8 cellular contexts compared by ENCODE assay signal in genomic region chr7:63925626-63926460, GRCh38.
A peak's percentile ranks its signal among the peaks of the same experiment; 100 is the strongest.
DNase-seq lines count a peak whose midpoint lies in the region; ATAC-seq and TF ChIP-seq lines count a peak whose summit lies in the region.

No MANE protein-coding gene starts in this region.

- peaks cover 6 to 7% of the 10 kb centered on the region in 2 experiments for H3K9me3 ChIP-seq in CD4-positive, CD25-positive, alpha-beta regulatory T cell (ENCODE audit: control insufficient read depth in 2 of 2, low read length in 2 of 2)
- H3K9me3 ChIP-seq in muscle layer of duodenum (ENCODE audit: control insufficient read depth in 1 of 2, low read length in 2 of 2) (peaks cover 0 to 2% of the 10 kb centered on the region in 2 donors), SJCRH30 (replicated peaks) (no peaks in the 10 kb centered on the region)

- peak overlapping the region; percentile 72 for H3K27ac ChIP-seq in CD4-positive, CD25-positive, alpha-beta regulatory T cell (ENCODE audit: insufficient read depth, low read length, poor library complexity, severe bottlenecking)
- H3K27ac ChIP-seq in coronary artery (peak overlapping the region; percentile 58 to 78), muscle layer of duodenum (ENCODE audit: low read length) (peak overlapping the region; percentile 90), SJCRH30 (no peak overlapping the region)

- peak; percentile 80 to 96 (median 93) for DNase-seq in CD4-positive, CD25-positive, alpha-beta regulatory T cell
- DNase-seq in Kasumi-1 (lab: John Stamatoyannopoulos, UW) (peak; percentile 73 to 79), coronary artery (ENCODE audit: low spot score) (peak; percentile 77), SJCRH30 (no peak)
- peak; percentile 94 for DNase-seq in activated CD4-positive, alpha-beta T cell treated with anti-CD3 and anti-CD28 coated beads, Interleukin-2, amount 10 ng/mL, durations not matched to agents 24 days and 14 days
- DNase-seq in stimulated activated naive B cell treated with anti-CD40 and anti-IgM and Interleukin-4, amounts not matched to agents 10 μg/mL and 1 μg/mL and 100 μg/mL, for 72 hours, result peak; percentile 94

- H3K27ac Mint-ChIP-seq in CD4-positive, CD25-positive, alpha-beta regulatory T cell, result peak overlapping the region; percentile 97 to 98 (median 98)
- peak overlapping the region; percentile 87 for H3K27ac Mint-ChIP-seq in activated CD4-positive, alpha-beta T cell treated with anti-CD3 and anti-CD28 coated beads, Interleukin-2, amount 10 ng/mL, durations not matched to agents 24 days and 14 days
- H3K27ac Mint-ChIP-seq in stimulated activated naive B cell treated with anti-CD40 and anti-IgM and Interleukin-4, amounts not matched to agents 10 μg/mL and 1 μg/mL and 100 μg/mL, for 72 hours, result peak overlapping the region; percentile 99

- peak overlapping the region; percentile 94 to 99 (median 97) for H3K4me3 Mint-ChIP-seq in CD4-positive, CD25-positive, alpha-beta regulatory T cell
- peak overlapping the region; percentile 87 for H3K4me3 Mint-ChIP-seq in activated CD4-positive, alpha-beta T cell treated with anti-CD3 and anti-CD28 coated beads, Interleukin-2, amount 10 ng/mL, durations not matched to agents 24 days and 14 days
- H3K4me3 Mint-ChIP-seq in stimulated activated naive B cell treated with anti-CD40 and anti-IgM and Interleukin-4, amounts not matched to agents 10 μg/mL and 1 μg/mL and 100 μg/mL, for 72 hours, result peak overlapping the region; percentile 97 to 98

- intact Hi-C loops in activated CD4-positive, alpha-beta T cell treated with anti-CD3 and anti-CD28 coated beads, Interleukin-2, amount 10 ng/mL, durations not matched to agents 24 days and 14 days (cut with micrococcal nuclease), result loop anchor here (1.0 to 10.0 kb wide), 3 partner anchors 26 to 739 kb away; partner anchors contain the start of gene ZNF107

- ATAC-seq in CD4-positive, CD25-positive, alpha-beta regulatory T cell (ENCODE audit: low read depth in 2 of 2), result peak; percentile 97 to 98
- peak; percentile 92 to 94 for ATAC-seq in stimulated activated naive B cell treated with anti-CD40 and anti-IgM and Interleukin-4, amounts not matched to agents 10 μg/mL and 1 μg/mL and 100 μg/mL, for 72 hours (replicated peaks)
- ATAC-seq in HG03045 (IDR thresholded peaks at IDR 0.05; ENCODE audit: unreplicated experiment), result no peak

- peaks cover 13% of the 10 kb centered on the region for H3K4me1 ChIP-seq in CD4-positive, CD25-positive, alpha-beta regulatory T cell (ENCODE audit: control insufficient read depth, insufficient read depth, low read length, poor library complexity, severe bottlenecking)
- peaks cover 0 to 4% of the 10 kb centered on the region in 2 donors for H3K4me1 ChIP-seq in muscle layer of duodenum (ENCODE audit: control insufficient read depth in 1 of 2, insufficient read depth in 2 of 2, low read length in 2 of 2)
- no peaks in the 10 kb centered on the region for H3K4me1 ChIP-seq in SJCRH30

- no peaks in the 10 kb centered on the region for H3K36me3 Mint-ChIP-seq in CD4-positive, CD25-positive, alpha-beta regulatory T cell
- peaks cover 2% of the 10 kb centered on the region for H3K36me3 Mint-ChIP-seq in activated CD4-positive, alpha-beta T cell treated with anti-CD3 and anti-CD28 coated beads, Interleukin-2, amount 10 ng/mL, durations not matched to agents 24 days and 14 days (ENCODE audit: low read depth)
- peaks cover 8 to 18% of the 10 kb centered on the region in 2 donors for H3K36me3 Mint-ChIP-seq in stimulated activated naive B cell treated with anti-CD40 and anti-IgM and Interleukin-4, amounts not matched to agents 10 μg/mL and 1 μg/mL and 100 μg/mL, for 72 hours

- H3K27me3 Mint-ChIP-seq in CD4-positive, CD25-positive, alpha-beta regulatory T cell, result no peaks in the 10 kb centered on the region
- no peaks in the 10 kb centered on the region for H3K27me3 Mint-ChIP-seq in activated CD4-positive, alpha-beta T cell treated with anti-CD3 and anti-CD28 coated beads, Interleukin-2, amount 10 ng/mL, durations not matched to agents 24 days and 14 days
- no peaks in the 10 kb centered on the region for H3K27me3 Mint-ChIP-seq in stimulated activated naive B cell treated with anti-CD40 and anti-IgM and Interleukin-4, amounts not matched to agents 10 μg/mL and 1 μg/mL and 100 μg/mL, for 72 hours

- peaks cover 0 to 11% (median 6%) of the 10 kb centered on the region in 7 donors for H3K9me3 Mint-ChIP-seq in CD4-positive, CD25-positive, alpha-beta regulatory T cell
- peaks cover 31% of the 10 kb centered on the region for H3K9me3 Mint-ChIP-seq in activated CD4-positive, alpha-beta T cell treated with anti-CD3 and anti-CD28 coated beads, Interleukin-2, amount 10 ng/mL, durations not matched to agents 24 days and 14 days
- H3K9me3 Mint-ChIP-seq in stimulated activated naive B cell treated with anti-CD40 and anti-IgM and Interleukin-4, amounts not matched to agents 10 μg/mL and 1 μg/mL and 100 μg/mL, for 72 hours, result peaks cover 0 to 4% of the 10 kb centered on the region in 2 donors

- H3K4me3 ChIP-seq in CD4-positive, CD25-positive, alpha-beta regulatory T cell (ENCODE audit: low read depth, low read length), result peak overlapping the region; percentile 87
- H3K4me3 ChIP-seq in coronary artery (peak overlapping the region; percentile 64), muscle layer of duodenum (ENCODE audit: low read depth in 1 of 2, low read length in 2 of 2) (peak overlapping the region; percentile 75 to 90), SJCRH30 (no peak overlapping the region)

- TF ChIP-seq CTCF in coronary artery (IDR thresholded peaks at IDR 0.05), result no peak

- H3K27me3 ChIP-seq in CD4-positive, CD25-positive, alpha-beta regulatory T cell (ENCODE audit: control insufficient read depth, insufficient read depth, low read length), result no peaks in the 10 kb centered on the region
- H3K27me3 ChIP-seq in muscle layer of duodenum (ENCODE audit: low read depth, low read length) (no peaks in the 10 kb centered on the region), SJCRH30 (no peaks in the 10 kb centered on the region)

- peaks cover 0 to 24% (median 5%) of the 10 kb centered on the region in 4 donors for H3K4me1 Mint-ChIP-seq in CD4-positive, CD25-positive, alpha-beta regulatory T cell
- H3K4me1 Mint-ChIP-seq in activated CD4-positive, alpha-beta T cell treated with anti-CD3 and anti-CD28 coated beads, Interleukin-2, amount 10 ng/mL, durations not matched to agents 24 days and 14 days, result peaks cover 1% of the 10 kb centered on the region
- peaks cover 5 to 6% of the 10 kb centered on the region in 2 donors for H3K4me1 Mint-ChIP-seq in stimulated activated naive B cell treated with anti-CD40 and anti-IgM and Interleukin-4, amounts not matched to agents 10 μg/mL and 1 μg/mL and 100 μg/mL, for 72 hours

- no peaks in the 10 kb centered on the region for H3K36me3 ChIP-seq in CD4-positive, CD25-positive, alpha-beta regulatory T cell (ENCODE audit: control insufficient read depth, insufficient read depth, low read length)
- no peaks in the 10 kb centered on the region for H3K36me3 ChIP-seq in muscle layer of duodenum (ENCODE audit: control insufficient read depth in 1 of 2, insufficient read depth in 2 of 2, low read length in 2 of 2)
- no peaks in the 10 kb centered on the region for H3K36me3 ChIP-seq in SJCRH30

Comparison
In these comparisons a context has a peak if more than half of its experiments do, and no peak if none do; other contexts are left out.
1. DNase-seq: peak in CD4-positive, CD25-positive, alpha-beta regulatory T cell (3 of 3), Kasumi-1 (2 of 2), activated CD4-positive, alpha-beta T cell treated with anti-CD3 and anti-CD28 coated beads, Interleukin-2, amount 10 ng/mL, durations not matched to agents 24 days and 14 days (single experiment), coronary artery (single experiment) and stimulated activated naive B cell treated with anti-CD40 and anti-IgM and Interleukin-4, amounts not matched to agents 10 μg/mL and 1 μg/mL and 100 μg/mL, for 72 hours (single experiment); none in SJCRH30 (0 of 2).
2. Peak in every context shown above with its lines, with median percentiles within 50 percentile points of each other: H3K27ac Mint-ChIP-seq and H3K4me3 Mint-ChIP-seq.